ENCODE assay signal across 20 cellular contexts in the genomic region with DNA sequence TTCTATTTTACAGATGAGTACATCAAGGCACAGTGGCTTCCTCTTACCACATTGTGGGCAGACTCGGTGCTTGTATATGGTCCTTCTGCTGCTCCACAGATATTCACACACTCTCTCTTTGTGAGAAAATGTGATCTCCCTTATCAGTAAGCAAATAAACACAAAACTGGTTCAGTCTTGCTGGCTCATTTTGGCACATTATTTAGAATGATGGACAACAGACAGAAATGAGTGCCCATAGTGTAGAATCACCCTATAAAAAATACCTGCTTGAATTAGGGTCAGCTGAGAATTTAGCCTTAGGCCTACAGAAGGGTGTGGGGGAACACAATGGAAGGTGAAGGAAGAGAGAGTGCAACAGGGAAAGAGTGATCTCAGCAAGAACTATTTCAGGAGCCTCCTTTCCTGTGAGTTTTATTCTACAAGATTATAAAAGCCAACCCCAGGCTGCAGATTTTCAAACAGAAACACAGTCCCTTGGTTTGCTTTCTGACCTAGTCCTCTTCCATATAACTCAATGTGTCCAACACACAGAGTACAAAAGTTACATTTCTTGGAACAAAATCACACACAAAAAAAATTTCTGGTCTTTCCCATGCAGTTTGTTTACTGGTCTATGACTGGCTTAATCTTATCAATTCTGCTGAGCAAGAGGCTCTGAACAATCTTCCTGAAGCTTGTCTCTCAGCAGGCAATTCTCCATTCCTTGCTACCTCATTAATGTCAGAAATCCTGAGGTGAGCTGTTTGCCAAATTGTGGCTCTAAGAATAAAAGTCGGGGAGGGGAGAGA.
"Had no signal": no experiment of that assay in that cellular context is flagged by ENCODE, and none has a peak within 500 bp of the region (broad histone marks: within the 10 kb centered on the region; RNA-seq: fewer than 3 reads in every experiment).

No MANE protein-coding gene starts in this region.

- H3K27me3 Mint-ChIP-seq: activated naive CD4-positive, alpha-beta T cell treated with anti-CD3 and anti-CD28 coated beads, Interleukin-2, amount 10 ng/mL, durations not matched to agents 7 days and 5 days had no signal

- H3K27ac ChIP-seq: coronary artery, parathyroid adenoma, tibial nerve had no signal

- H3K4me1 Mint-ChIP-seq: activated CD4-positive, alpha-beta T cell treated with anti-CD3 and anti-CD28 coated beads, Interleukin-2, amount 10 ng/mL, durations not matched to agents 7 days and 5 days; activated naive CD4-positive, alpha-beta T cell treated with anti-CD3 and anti-CD28 coated beads, Interleukin-2, amount 10 ng/mL, durations not matched to agents 7 days and 5 days; activated naive CD8-positive, alpha-beta T cell treated with anti-CD3 and anti-CD28 coated beads, Interleukin-2, amount 50 U/mL, for 24 hours; naive thymus-derived CD8-positive, alpha-beta T cell had no signal

- H3K79me2 ChIP-seq: parathyroid adenoma had no signal

- H2AFZ ChIP-seq: parathyroid adenoma had no signal

- DNase-seq: activated CD4-positive, alpha-beta T cell treated with anti-CD3 and anti-CD28 coated beads, Interleukin-2, amount 10 ng/mL, durations not matched to agents 7 days and 5 days; activated CD8-positive, alpha-beta T cell treated with anti-CD3 and anti-CD28 coated beads, Interleukin-2, amount 10 ng/mL, durations not matched to agents 7 days and 5 days; activated naive CD4-positive, alpha-beta T cell treated with anti-CD3 and anti-CD28 coated beads, Interleukin-2, amount 10 ng/mL, durations not matched to agents 7 days and 5 days; activated naive CD8-positive, alpha-beta T cell treated with anti-CD3 and anti-CD28 coated beads, Interleukin-2, amount 50 U/mL, for 24 hours; activated T-cell treated with anti-CD3 and anti-CD28 coated beads, Interleukin-2, amount 50 U/mL, for 4 hours; aorta; erythroblast; foreskin melanocyte; glutamatergic neuron; hippocampal formation; left colon; naive thymus-derived CD8-positive, alpha-beta T cell; stimulated activated CD4-positive, alpha-beta T cell treated with anti-CD3 and anti-CD28 coated beads, Interleukin-2, amount 100 ng/mL, for 24 hours; stimulated activated naive CD8-positive, alpha-beta T cell treated with anti-CD3 and anti-CD28 coated beads, Interleukin-15, Interleukin-2, amounts not matched to agents 100 U/mL and 50 U/mL, for 24 hours; substantia nigra; T-helper 1 cell; T-helper 9 cell had no signal

- H3K9me3 Mint-ChIP-seq: activated CD4-positive, alpha-beta T cell treated with anti-CD3 and anti-CD28 coated beads, Interleukin-2, amount 10 ng/mL, durations not matched to agents 7 days and 5 days; activated naive CD4-positive, alpha-beta T cell treated with anti-CD3 and anti-CD28 coated beads, Interleukin-2, amount 10 ng/mL, durations not matched to agents 7 days and 5 days; activated naive CD8-positive, alpha-beta T cell treated with anti-CD3 and anti-CD28 coated beads, Interleukin-2, amount 50 U/mL, for 24 hours; activated T-cell treated with anti-CD3 and anti-CD28 coated beads, Interleukin-2, amount 50 U/mL, for 4 hours; naive thymus-derived CD8-positive, alpha-beta T cell had no signal

- H3K9ac ChIP-seq: parathyroid adenoma had no signal

- H3K4me3 Mint-ChIP-seq: activated CD4-positive, alpha-beta T cell treated with anti-CD3 and anti-CD28 coated beads, Interleukin-2, amount 10 ng/mL, durations not matched to agents 7 days and 5 days; activated CD8-positive, alpha-beta T cell treated with anti-CD3 and anti-CD28 coated beads, Interleukin-2, amount 10 ng/mL, durations not matched to agents 7 days and 5 days; activated naive CD4-positive, alpha-beta T cell treated with anti-CD3 and anti-CD28 coated beads, Interleukin-2, amount 10 ng/mL, durations not matched to agents 7 days and 5 days; activated naive CD8-positive, alpha-beta T cell treated with anti-CD3 and anti-CD28 coated beads, Interleukin-2, amount 50 U/mL, for 24 hours; activated T-cell treated with anti-CD3 and anti-CD28 coated beads, Interleukin-2, amount 50 U/mL, for 4 hours; naive thymus-derived CD8-positive, alpha-beta T cell had no signal

- H3K27me3 ChIP-seq: tibial nerve had no signal

- H3K4me3 ChIP-seq: coronary artery, tibial nerve had no signal

- H3K36me3 Mint-ChIP-seq: activated naive CD4-positive, alpha-beta T cell treated with anti-CD3 and anti-CD28 coated beads, Interleukin-2, amount 10 ng/mL, durations not matched to agents 7 days and 5 days; naive thymus-derived CD8-positive, alpha-beta T cell had no signal

- H3K36me3 ChIP-seq: tibial nerve had no signal

- H3K9me3 ChIP-seq: tibial nerve had no signal

- H3K27ac Mint-ChIP-seq: activated CD4-positive, alpha-beta T cell treated with anti-CD3 and anti-CD28 coated beads, Interleukin-2, amount 10 ng/mL, durations not matched to agents 7 days and 5 days; activated CD8-positive, alpha-beta T cell treated with anti-CD3 and anti-CD28 coated beads, Interleukin-2, amount 10 ng/mL, durations not matched to agents 7 days and 5 days; activated naive CD4-positive, alpha-beta T cell treated with anti-CD3 and anti-CD28 coated beads, Interleukin-2, amount 10 ng/mL, durations not matched to agents 7 days and 5 days; activated naive CD8-positive, alpha-beta T cell treated with anti-CD3 and anti-CD28 coated beads, Interleukin-2, amount 50 U/mL, for 24 hours; naive thymus-derived CD8-positive, alpha-beta T cell had no signal

- H3K4me1 ChIP-seq: parathyroid adenoma, tibial nerve had no signal
